Comparison of ENCODE assay signal across 10 cellular contexts in the genomic region with DNA sequence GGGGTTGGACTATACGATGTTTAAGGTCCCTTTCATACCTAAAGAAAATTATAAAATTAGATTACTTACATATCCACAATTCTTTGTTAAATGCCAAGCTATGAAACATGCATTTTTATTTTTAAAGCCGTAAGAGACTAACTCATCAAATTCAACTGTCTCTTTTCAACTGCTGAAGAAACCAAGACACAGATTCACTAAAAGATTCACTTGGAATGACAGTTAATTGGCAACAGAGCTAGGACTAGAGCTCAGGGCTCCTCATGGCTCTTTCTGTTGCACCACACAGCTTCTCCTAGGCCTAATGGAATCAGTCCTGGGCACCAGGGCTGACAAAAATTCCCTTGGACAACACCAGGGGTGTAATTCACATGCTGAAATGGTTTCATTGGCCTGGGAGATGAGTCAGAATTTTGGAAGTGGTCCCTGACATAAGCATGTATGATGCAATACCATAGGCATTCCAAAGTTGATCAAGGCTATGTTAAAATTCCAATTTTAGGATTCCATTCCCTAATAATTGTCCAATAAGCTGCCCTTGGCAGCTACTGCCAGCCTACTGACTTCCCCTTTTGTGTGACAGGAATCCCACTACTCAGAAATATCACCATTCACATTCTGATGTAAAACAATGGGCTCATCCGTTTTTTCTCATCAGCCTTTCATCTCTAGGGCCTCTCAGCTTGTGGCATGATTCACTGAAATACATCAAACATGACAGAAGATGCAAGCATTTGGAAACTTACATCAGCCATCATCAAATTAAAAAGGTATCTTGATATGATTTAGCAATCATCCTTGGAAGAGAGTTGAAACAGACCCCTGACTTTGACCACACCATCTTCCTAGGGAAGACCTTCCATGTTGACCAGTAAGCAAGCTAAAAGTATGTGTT. TPM values are rescaled to one million over a fixed set of nuclear protein-coding genes. Genes with fewer than 3 reads are reported as not detected.
DNase-seq lines count a peak whose midpoint lies in the region; ATAC-seq and TF ChIP-seq lines count a peak whose summit lies in the region.
"Had no signal": no experiment of that assay in that cellular context is flagged by ENCODE, and none has a peak within 500 bp of the region (broad histone marks: within the 10 kb centered on the region; RNA-seq: fewer than 3 reads in every experiment).

No MANE protein-coding gene starts in this region.

- H3K4me1 ChIP-seq in mammary epithelial cell (ENCODE audit: insufficient read depth, low read length), result peaks cover 26% of the 10 kb centered on the region

- intact Hi-C loops in mammary epithelial cell (cut with micrococcal nuclease), result loop anchor here (1.0 to 5.0 kb wide), 4 partner anchors 19 to 158 kb away; no protein-coding TSS in a partner anchor

- H3K4me3 ChIP-seq in BJ (ENCODE audit: low read depth, low read length), result no peak overlapping the region
- no peak overlapping the region for H3K4me3 ChIP-seq in mammary epithelial cell (replicated peaks in 1 of 3; ENCODE audit: insufficient read depth in 1 of 3, low read depth in 2 of 3, low read length in 3 of 3)
- H3K4me3 ChIP-seq: tibial artery had no signal

- ATAC-seq in activated CD4-positive, CD25-positive, alpha-beta regulatory T cell treated with anti-CD3 and anti-CD28 coated beads, Interleukin-2, amount 50 U/mL, for 24 hours, result no peak

- H3K4me2 ChIP-seq in mammary epithelial cell (ENCODE audit: insufficient read depth, low read depth, low read length), result no peak overlapping the region

- H3K36me3 ChIP-seq in BJ (ENCODE audit: control insufficient read depth, insufficient read depth, low read length) (no peaks in the 10 kb centered on the region), mammary epithelial cell (ENCODE audit: insufficient read depth, low read length) (no peaks in the 10 kb centered on the region)
- H3K36me3 ChIP-seq: tibial artery had no signal

- no peak overlapping the region for H3K9ac ChIP-seq in mammary epithelial cell (ENCODE audit: insufficient read depth, low read length)

- no peaks in the 10 kb centered on the region for H4K20me1 ChIP-seq in mammary epithelial cell (ENCODE audit: insufficient read depth, low read length)

- POLR2A ChIA-PET in BJ (lab: Charles Lee), result interaction anchor here (0.7 kb wide), 1 partner anchor 22 kb away, joined by 3 read pairs; no protein-coding TSS in a partner anchor

- dilution Hi-C loops in mammary epithelial cell (cut with HindIII; ENCODE audit: low sequenced_read_pairs), result no loop called here

- H2AFZ ChIP-seq in mammary epithelial cell (ENCODE audit: low read depth, low read length), result peak overlapping the region; percentile 49

- in situ Hi-C loops in mammary epithelial cell (cut with MboI; ENCODE audit: low sequenced_read_pairs in 2 of 2), result no loop called here

- peak; percentile 62 for DNase-seq in BJ (ENCODE audit: low read depth)
- peak; percentile 84 for DNase-seq in LHCN-M2 (ENCODE audit: low read depth)
- peak; percentile 74 for DNase-seq in mammary epithelial cell
- peak; percentile 48 to 63 for DNase-seq in lung microvascular endothelial cell (ENCODE audit: low read depth in 2 of 2)
- DNase-seq in stimulated activated CD4-positive, alpha-beta T cell treated with anti-CD3 and anti-CD28 coated beads, Interleukin-1b, Interleukin-23, amount 100 ng/mL, for 48 hours, result no peak
- DNase-seq in NCI-H1694 (lab: John Stamatoyannopoulos, UW), result no peak
- no peak for DNase-seq in SIG-M5 treated with dmso at 0.1 percent for 504 hours (lab: John Stamatoyannopoulos, UW; ENCODE audit: unreplicated experiment)
- DNase-seq: activated effector memory CD4-positive, alpha-beta T cell treated with Interleukin-2 at 50 U/mL for 16 hours had no signal

- CTCF ChIA-PET in BJ (lab: Yijun Ruan, JAX) (interaction anchor here (0.9 to 1.9 kb wide), 5 partner anchors 27 to 146 kb away, joined by 3 to 7 read pairs (median 3); no protein-coding TSS in a partner anchor), mammary epithelial cell (lab: Charles Lee; ENCODE audit: low non-redundant PET) (interaction anchor here (0.6 kb wide), 1 partner anchor 14 kb away, joined by 3 read pairs; no protein-coding TSS in a partner anchor)

- TSS peak; percentile 77 for BruUV-seq in mammary epithelial cell (replicated peaks; lab: Mats Ljungman, UMichigan)

- no peaks in the 10 kb centered on the region for H3K79me2 ChIP-seq in mammary epithelial cell (ENCODE audit: insufficient read depth, low read length)

- WGBS in mammary epithelial cell (ENCODE audit: low coverage, missing lambda C conversion rate), result 45% methylated on average over 3 of the region's 3 CpGs

- H3K9me3 ChIP-seq in mammary epithelial cell (replicated peaks; ENCODE audit: insufficient read depth, low read length), result no peaks in the 10 kb centered on the region
- H3K9me3 ChIP-seq: tibial artery had no signal

- H3K27me3 ChIP-seq in BJ (ENCODE audit: control insufficient read depth, insufficient read depth, low read length) (no peaks in the 10 kb centered on the region), mammary epithelial cell (ENCODE audit: insufficient read depth, low read length) (no peaks in the 10 kb centered on the region)
- H3K27me3 ChIP-seq: tibial artery had no signal

- H3K27ac ChIP-seq in mammary epithelial cell (ENCODE audit: insufficient read depth, low read depth, low read length), result peak overlapping the region; percentile 68
- H3K27ac ChIP-seq: tibial artery had no signal

- TF ChIP-seq CTCF in BJ (IDR thresholded peaks at IDR 0.05; ENCODE audit: insufficient read depth, low read depth, low read length) (peak; percentile 34), mammary epithelial cell (conservative IDR thresholded peaks at IDR 0.05 in 1 of 2, IDR thresholded peaks at IDR 0.05 in 1 of 2; ENCODE audit: extremely low read depth in 1 of 2, insufficient read depth in 1 of 2, low read depth in 1 of 2, low read length in 2 of 2) (peak; percentile 18 to 48)

RNA-seq across cellular contexts. Expression of a gene that starts 54.2 kb away (rescaled TPM):
- polyA plus RNA-seq in BJ (2011; rRNA removed) (0.43 and 1.1 TPM in 2 replicates), mammary epithelial cell (1.0 TPM)
- not detected in 2 replicates for polyA minus RNA-seq in BJ (2011; rRNA and poly(A)+ RNA removed)
- total RNA-seq in LHCN-M2 (2014; rRNA removed) (0.17 TPM in 1 of 2 replicates, not detected in the other), mammary epithelial cell (under 1 TPM; 0.42 to 0.50 TPM), lung microvascular endothelial cell (under 0.01 TPM in 1 of 2 replicates, not detected in the other)
- 0.40 TPM for polyA plus RNA-seq in LHCN-M2 (2012)
- not detected for polyA minus RNA-seq in mammary epithelial cell

Comparison
In these comparisons a context has a peak if more than half of its experiments do, and no peak if none do; other contexts are left out.
1. DNase-seq: peak in BJ (single experiment), LHCN-M2 (single experiment), mammary epithelial cell (single experiment) and lung microvascular endothelial cell (2 of 2); none in stimulated activated CD4-positive, alpha-beta T cell treated with anti-CD3 and anti-CD28 coated beads, Interleukin-1b, Interleukin-23, amount 100 ng/mL, for 48 hours (single experiment), NCI-H1694 (single experiment) and SIG-M5 treated with dmso at 0.1 percent for 504 hours (single experiment).